Comparison of ENCODE assay signal across 2 cellular contexts in genomic region chr14:106841701-106842100, GRCh38.
TF ChIP-seq lines count a peak whose summit lies in the region.

No MANE protein-coding gene starts in this region.

TF ChIP-seq in SK-N-SH, 30 proteins besides CTCF, POLR2A, EP300 and RAD21 (continued from another document):
- TF ChIP-seq YY1 (IDR thresholded peaks at IDR 0.05; ENCODE audit: low read depth) (no peak), REST (IDR thresholded peaks at IDR 0.05; ENCODE audit: low read depth, low read length) (no peak), FOSL2 (IDR thresholded peaks at IDR 0.05; ENCODE audit: borderline replicate concordance, low read depth) (peak; percentile 45), NFIC (IDR thresholded peaks at IDR 0.05; ENCODE audit: borderline replicate concordance) (no peak), EZH2phosphoT487 (IDR thresholded peaks at IDR 0.05; ENCODE audit: borderline replicate concordance, low read depth) (no peak)
- TF ChIP-seq, protein P1, sequence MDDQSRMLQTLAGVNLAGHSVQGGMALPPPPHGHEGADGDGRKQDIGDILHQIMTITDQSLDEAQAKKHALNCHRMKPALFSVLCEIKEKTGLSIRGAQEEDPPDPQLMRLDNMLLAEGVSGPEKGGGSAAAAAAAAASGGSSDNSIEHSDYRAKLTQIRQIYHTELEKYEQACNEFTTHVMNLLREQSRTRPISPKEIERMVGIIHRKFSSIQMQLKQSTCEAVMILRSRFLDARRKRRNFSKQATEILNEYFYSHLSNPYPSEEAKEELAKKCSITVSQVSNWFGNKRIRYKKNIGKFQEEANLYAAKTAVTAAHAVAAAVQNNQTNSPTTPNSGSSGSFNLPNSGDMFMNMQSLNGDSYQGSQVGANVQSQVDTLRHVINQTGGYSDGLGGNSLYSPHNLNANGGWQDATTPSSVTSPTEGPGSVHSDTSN (IDR thresholded peaks at IDR 0.05), result 0 out of 2 replicates have a peak, but pooled peaks have one; percentile 15
TF ChIP-seq in SK-N-SH: peak in this region for 4.

TF ChIP-seq in SK-N-SH treated with all-trans-retinoic acid at 6 μM for 48 hours, 23 proteins besides CTCF, POLR2A, EP300 and RAD21 (continued from another document):
- TF ChIP-seq POU6F1 (CRISPR knock-in tag; IDR thresholded peaks at IDR 0.05; ENCODE audit: borderline replicate concordance, low read depth) (no peak), ISL1 (CRISPR knock-in tag; IDR thresholded peaks at IDR 0.05) (no peak), ESRRG (CRISPR knock-in tag; IDR thresholded peaks at IDR 0.05) (no peak), ZNF8 (CRISPR knock-in tag; IDR thresholded peaks at IDR 0.05) (no peak), RARB (CRISPR knock-in tag; IDR thresholded peaks at IDR 0.05) (no peak), BACH2 (CRISPR knock-in tag; IDR thresholded peaks at IDR 0.05; ENCODE audit: borderline replicate concordance) (no peak), ZNF70 (CRISPR knock-in tag; IDR thresholded peaks at IDR 0.05) (no peak), ARNTL (CRISPR knock-in tag; IDR thresholded peaks at IDR 0.05; ENCODE audit: borderline replicate concordance, low read depth) (no peak)
- TF ChIP-seq, protein P2, sequence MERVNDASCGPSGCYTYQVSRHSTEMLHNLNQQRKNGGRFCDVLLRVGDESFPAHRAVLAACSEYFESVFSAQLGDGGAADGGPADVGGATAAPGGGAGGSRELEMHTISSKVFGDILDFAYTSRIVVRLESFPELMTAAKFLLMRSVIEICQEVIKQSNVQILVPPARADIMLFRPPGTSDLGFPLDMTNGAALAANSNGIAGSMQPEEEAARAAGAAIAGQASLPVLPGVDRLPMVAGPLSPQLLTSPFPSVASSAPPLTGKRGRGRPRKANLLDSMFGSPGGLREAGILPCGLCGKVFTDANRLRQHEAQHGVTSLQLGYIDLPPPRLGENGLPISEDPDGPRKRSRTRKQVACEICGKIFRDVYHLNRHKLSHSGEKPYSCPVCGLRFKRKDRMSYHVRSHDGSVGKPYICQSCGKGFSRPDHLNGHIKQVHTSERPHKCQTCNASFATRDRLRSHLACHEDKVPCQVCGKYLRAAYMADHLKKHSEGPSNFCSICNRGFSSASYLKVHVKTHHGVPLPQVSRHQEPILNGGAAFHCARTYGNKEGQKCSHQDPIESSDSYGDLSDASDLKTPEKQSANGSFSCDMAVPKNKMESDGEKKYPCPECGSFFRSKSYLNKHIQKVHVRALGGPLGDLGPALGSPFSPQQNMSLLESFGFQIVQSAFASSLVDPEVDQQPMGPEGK (CRISPR knock-in tag; IDR thresholded peaks at IDR 0.05; ENCODE audit: borderline replicate concordance), result no peak
